Comparison of ENCODE assay signal across 33 cellular contexts in genomic region chr11:61155312-61155711, GRCh38. TPM values are rescaled to one million over a fixed set of nuclear protein-coding genes. Genes with fewer than 3 reads are reported as not detected.
"Had no signal": no experiment of that assay in that cellular context is flagged by ENCODE, and none has a peak within 500 bp of the region (broad histone marks: within the 10 kb centered on the region; RNA-seq: fewer than 3 reads in every experiment).

No MANE protein-coding gene starts in this region.

- H3K27me3 ChIP-seq: ascending aorta, body of pancreas, SJSA1 had no signal

- H3K27ac Mint-ChIP-seq: activated B cell treated with CpG ODN at 0.5 μM for 24 hours; activated CD4-positive, alpha-beta T cell treated with anti-CD3 and anti-CD28 coated beads, Interleukin-2, amount 10 ng/mL, durations not matched to agents 24 days and 14 days; activated CD8-positive, alpha-beta memory T cell treated with anti-CD3 and anti-CD28 coated beads, Interleukin-2, amount 10 ng/mL, durations not matched to agents 7 days and 5 days; activated naive CD8-positive, alpha-beta T cell treated with anti-CD3 and anti-CD28 coated beads, Interleukin-2, amount 50 U/mL, for 24 hours; activated T-cell treated with anti-CD3 and anti-CD28 coated beads, Interleukin-2, amount 50 U/mL, for 24 hours; activated T-helper 1 cell treated with anti-CD3 and anti-CD28 coated beads, Interleukin-12 subunit alpha, Interleukin-12 subunit beta, Interleukin-2, Interleukin-4 antibody, amounts not matched to agents 30 ng/mL and 10 ng/mL and 1 ng/mL, durations not matched to agents 14 hours and 24 hours and 36 hours; T-helper 2 cell treated with Interferon-gamma antibody and Interleukin-4, amounts not matched to agents 5 μg/mL and 100 μg/mL, for 36 hours had no signal

- H3K36me3 ChIP-seq: ascending aorta had no signal

- H3K4me3 ChIP-seq: ascending aorta, body of pancreas, SJSA1 had no signal

- H3K27me3 Mint-ChIP-seq: activated B cell treated with CpG ODN at 0.5 μM for 24 hours; activated CD4-positive, alpha-beta T cell treated with anti-CD3 and anti-CD28 coated beads, Interleukin-2, amount 10 ng/mL, durations not matched to agents 24 days and 14 days; activated CD8-positive, alpha-beta memory T cell treated with anti-CD3 and anti-CD28 coated beads, Interleukin-2, amount 10 ng/mL, durations not matched to agents 7 days and 5 days; activated naive CD8-positive, alpha-beta T cell treated with anti-CD3 and anti-CD28 coated beads, Interleukin-2, amount 50 U/mL, for 24 hours; activated T-cell treated with anti-CD3 and anti-CD28 coated beads, Interleukin-2, amount 50 U/mL, for 24 hours had no signal

- ATAC-seq: activated CD8-positive, alpha-beta memory T cell treated with anti-CD3 and anti-CD28 coated beads, Interleukin-2, amount 10 ng/mL, durations not matched to agents 7 days and 5 days; activated naive CD4-positive, alpha-beta T cell treated with anti-CD3 and anti-CD28 coated beads, Interleukin-2, amount 50 U/mL, for 72 hours; activated naive CD8-positive, alpha-beta T cell treated with anti-CD3 and anti-CD28 coated beads, Interleukin-2, amount 50 U/mL, for 24 hours; body of pancreas; SK-N-SH treated with all-trans-retinoic acid at 6 μM for 48 hours had no signal

- H3K27ac ChIP-seq: body of pancreas, SJSA1 had no signal

- H3K9me3 ChIP-seq: body of pancreas had no signal

- DNase-seq: activated B cell treated with CpG ODN at 0.5 μM for 24 hours; activated CD4-positive, alpha-beta T cell treated with anti-CD3 and anti-CD28 coated beads for 1 hour; activated CD4-positive, alpha-beta T cell treated with anti-CD3 and anti-CD28 coated beads, Interleukin-2, amount 10 ng/mL, durations not matched to agents 24 days and 14 days; activated CD4-positive, alpha-beta T cell treated with anti-CD3 and anti-CD28 coated beads, Interleukin-2, amount 50 U/mL, for 48 hours; activated CD8-positive, alpha-beta memory T cell treated with anti-CD3 and anti-CD28 coated beads, Interleukin-2, amount 10 ng/mL, durations not matched to agents 7 days and 5 days; activated effector memory CD4-positive, alpha-beta T cell treated with Interleukin-2 at 50 U/mL for 16 hours; activated naive CD4-positive, alpha-beta T cell treated with Interleukin-2 at 50 U/mL for 16 hours; activated naive CD8-positive, alpha-beta T cell treated with anti-CD3 and anti-CD28 coated beads, Interleukin-2, amount 50 U/mL, for 24 hours; activated T-cell treated with anti-CD3 and anti-CD28 coated beads, Interleukin-2, amount 50 U/mL, for 24 hours; amniotic stem cell; body of pancreas; central memory CD4-positive, alpha-beta T cell; KG1; NCI-H1048; NCI-H146; NCI-H2029; NCI-H345; NCI-H510A; NCI-H526 treated with DMSO at 0.1 percent for 48 hours; NCI-H82; SHP77; SW 1271 had no signal

- H3K4me3 Mint-ChIP-seq: activated B cell treated with CpG ODN at 0.5 μM for 24 hours; activated CD4-positive, alpha-beta T cell treated with anti-CD3 and anti-CD28 coated beads, Interleukin-2, amount 10 ng/mL, durations not matched to agents 24 days and 14 days; activated CD8-positive, alpha-beta memory T cell treated with anti-CD3 and anti-CD28 coated beads, Interleukin-2, amount 10 ng/mL, durations not matched to agents 7 days and 5 days; activated naive CD8-positive, alpha-beta T cell treated with anti-CD3 and anti-CD28 coated beads, Interleukin-2, amount 50 U/mL, for 24 hours; activated T-cell treated with anti-CD3 and anti-CD28 coated beads, Interleukin-2, amount 50 U/mL, for 24 hours; activated T-helper 1 cell treated with anti-CD3 and anti-CD28 coated beads, Interleukin-12 subunit alpha, Interleukin-12 subunit beta, Interleukin-2, Interleukin-4 antibody, amounts not matched to agents 30 ng/mL and 10 ng/mL and 1 ng/mL, durations not matched to agents 14 hours and 24 hours and 36 hours; T-helper 2 cell treated with Interferon-gamma antibody and Interleukin-4, amounts not matched to agents 5 μg/mL and 100 μg/mL, for 36 hours had no signal

RNA-seq across cellular contexts. Expression of gene PGA3, which starts 48.0 kb away (rescaled TPM):
- total RNA-seq: activated B cell treated with CpG ODN at 0.5 μM for 24 hours; activated CD4-positive, alpha-beta T cell treated with anti-CD3 and anti-CD28 coated beads, Interleukin-2, amount 10 ng/mL, durations not matched to agents 24 days and 14 days; activated CD8-positive, alpha-beta memory T cell treated with anti-CD3 and anti-CD28 coated beads, Interleukin-2, amount 10 ng/mL, durations not matched to agents 7 days and 5 days; activated naive CD4-positive, alpha-beta T cell treated with anti-CD3 and anti-CD28 coated beads, Interleukin-2, amount 50 U/mL, for 72 hours; activated T-helper 1 cell treated with anti-CD3 and anti-CD28 coated beads, Interleukin-12 subunit alpha, Interleukin-12 subunit beta, Interleukin-2, Interleukin-4 antibody, amounts not matched to agents 30 ng/mL and 10 ng/mL and 1 ng/mL, durations not matched to agents 14 hours and 24 hours and 36 hours; bronchial epithelial cell; M059J; OCI-LY7; SJSA1; T-helper 1 cell treated with Interleukin-12 subunit alpha and Interleukin-12 subunit beta and Interleukin-4 antibody, amounts not matched to agents 30 ng/mL and 1 ng/mL, for 36 hours had no signal

RNA-seq across cellular contexts. Expression of gene CD5, which starts 53.0 kb away (rescaled TPM):
- total RNA-seq: bronchial epithelial cell, LHCN-M2, M059J, OCI-LY7, SJSA1 had no signal
